In genomic region chr1:54125671-54126070, GRCh38 we compare ENCODE assay signal across 8 cellular contexts. TPM values are rescaled to one million over a fixed set of nuclear protein-coding genes. Genes with fewer than 3 reads are reported as not detected.
DNase-seq lines count a peak whose midpoint lies in the region; ATAC-seq, FAIRE-seq and TF ChIP-seq lines count a peak whose summit lies in the region.

No MANE protein-coding gene starts in this region.

- no peak overlapping the region for H3K9ac ChIP-seq in PC-3 (ENCODE audit: low read length)

- POLR2A ChIA-PET in PC-3 (lab: Charles Lee; ENCODE audit: unreplicated experiment): interaction anchor here (0.6 kb wide), 1 partner anchor 44 kb away, joined by 5 read pairs; no protein-coding TSS in a partner anchor

- 95 to 97% methylated on average over 5 of the region's 5 CpGs for WGBS in pancreas, 2 donors

- H3K9me2 ChIP-seq in PC-3 (replicated peaks; ENCODE audit: low read length): no peaks in the 10 kb centered on the region

- H3K36me3 ChIP-seq in PC-3 (ENCODE audit: low read depth, low read length) (no peaks in the 10 kb centered on the region), pancreas (no peaks in the 10 kb centered on the region)

- no peak for FAIRE-seq in pancreas (lab: Jason Lieb, UNC)
- no peak for FAIRE-seq in GM19239 (lab: Jason Lieb, UNC)

- intact Hi-C loops in PC-3 (cut with micrococcal nuclease): no loop called here
- intact Hi-C loops in pancreas (cut with DNase I): loop anchor here in 1 of 3 donors (10.0 kb wide), 1 partner anchor 279 kb away; the partner anchor contains the start of gene SSBP3

- no peaks in the 10 kb centered on the region for H3K27me3 ChIP-seq in PC-3 (ENCODE audit: low read length)
- no peaks in the 10 kb centered on the region for H3K27me3 ChIP-seq in pancreas

- DNase-seq in Daoy (ENCODE audit: low read depth) (peak; percentile 47), PC-3 (peak; percentile 21), fibroblast of pulmonary artery (ENCODE audit: low read depth) (peak; percentile 30), pancreas (peak in 5 of 6 donors; percentile 58 to 79 (median 64)), GM19239 (ENCODE audit: insufficient read length, low spot score) (no peak)
- no peak for DNase-seq in stimulated activated CD4-positive, alpha-beta T cell treated with anti-CD3 and anti-CD28 coated beads, Interleukin-4, amount 100 ng/mL, for 4 hours

- CTCF ChIA-PET in PC-3 (lab: Charles Lee): no interaction called here

- no peaks in the 10 kb centered on the region for H3K79me2 ChIP-seq in PC-3 (ENCODE audit: low read length)

- H3K27ac ChIP-seq in PC-3 (ENCODE audit: low read length) (no peak overlapping the region), pancreas (peak overlapping the region; percentile 56 to 83 (median 78))

- H3F3A ChIP-seq in PC-3 (ENCODE audit: low read length, unreplicated experiment): no peaks in the 10 kb centered on the region

- TF ChIP-seq CTCF in PC-3 (conservative IDR thresholded peaks at IDR 0.05; ENCODE audit: low read depth, low read length): peak; percentile 40; the same call in 1 of the 2 replicates
- TF ChIP-seq CTCF in fibroblast of pulmonary artery (IDR thresholded peaks at IDR 0.05; ENCODE audit: low read length, missing control alignments): peak; percentile 44
- TF ChIP-seq CTCF in pancreas (IDR thresholded peaks at IDR 0.05): peak in 3 of 4 donors; percentile 12 to 32 (median 16)

- H3K4me3 ChIP-seq in PC-3 (ENCODE audit: low read length): no peak overlapping the region
- H3K4me3 ChIP-seq in fibroblast of pulmonary artery (replicated peaks; ENCODE audit: low read depth, low read length): no peak overlapping the region
- no peak overlapping the region for H3K4me3 ChIP-seq in pancreas

- H3K9me3 ChIP-seq in PC-3 (ENCODE audit: low read length): no peaks in the 10 kb centered on the region
- H3K9me3 ChIP-seq in pancreas: no peaks in the 10 kb centered on the region

- no TSS peak for BruUV-seq in PC-3 (replicated peaks; lab: Mats Ljungman, UMichigan)

- H3K4me2 ChIP-seq in PC-3 (ENCODE audit: low read length): no peak overlapping the region

- no peak overlapping the region for H2AFZ ChIP-seq in PC-3 (ENCODE audit: low read length)

- H4K20me1 ChIP-seq in PC-3 (ENCODE audit: low read length): no peaks in the 10 kb centered on the region

- no peak for ATAC-seq in PC-3
- ATAC-seq in pancreas: peak; percentile 58 to 72 (median 66)
- ATAC-seq in GM18873 (IDR thresholded peaks at IDR 0.05; ENCODE audit: low FRiP score, unreplicated experiment): no peak
- no peak for ATAC-seq in GM21515 (IDR thresholded peaks at IDR 0.05; ENCODE audit: unreplicated experiment)

- H3K4me1 ChIP-seq in PC-3 (ENCODE audit: insufficient read depth, low read length) (peaks cover 4% of the 10 kb centered on the region; the same call in 1 of the 2 replicates), pancreas (peaks cover 4 to 33% (median 11%) of the 10 kb centered on the region in 3 donors)

RNA-seq across cellular contexts. Expression of gene CDCP2, which starts 27.1 kb away (rescaled TPM):
- not detected in 2 replicates for total RNA-seq in Daoy (2014; rRNA removed; shearing (Covaris generic))
- 0.35 TPM in 1 of 2 replicates, not detected in the other for total RNA-seq in PC-3 (2014; rRNA removed)
- total RNA-seq in pancreas: under 1 TPM in 1 of 6 donors, not detected in 5; 0.08 TPM
- polyA plus RNA-seq in pancreas: not detected

Comparison
In these comparisons a context has a peak if more than half of its experiments do, and no peak if none do; other contexts are left out.
1. DNase-seq: peak in Daoy (single experiment), PC-3 (single experiment), fibroblast of pulmonary artery (single experiment) and pancreas (5 of 6); none in stimulated activated CD4-positive, alpha-beta T cell treated with anti-CD3 and anti-CD28 coated beads, Interleukin-4, amount 100 ng/mL, for 4 hours (0 of 2) and GM19239 (single experiment).
2. ATAC-seq: peak in pancreas (4 of 4); none in PC-3 (single experiment), GM18873 (single experiment) and GM21515 (single experiment).
3. Peak in every context shown above with its lines, with median percentiles within 50 percentile points of each other: CTCF ChIP-seq.